ENCODE assay signal across 2 cellular contexts in genomic region chr5:168528521-168529360, GRCh38.
TF ChIP-seq lines count a peak whose summit lies in the region.

Gene FBLL1, plus strand, starts transcription at chr5:168529305. Its CDS starts 200 bp downstream, at chr5:168529505.

TF ChIP-seq in PFSK-1, 5 proteins besides CTCF, POLR2A, EP300 and RAD21 (continued from another document):
- peak; percentile 92 to 99 for TF ChIP-seq REST (IDR thresholded peaks at IDR 0.05; ENCODE audit: insufficient read depth in 1 of 2, low read depth in 2 of 2, low read length in 2 of 2)

TF ChIP-seq in HepG2, 621 proteins besides CTCF, POLR2A, EP300 and RAD21 (continues in another document):
- TF ChIP-seq ZNF800 (CRISPR knock-in tag; IDR thresholded peaks at IDR 0.05) (0 out of 2 replicates have a peak, but pooled peaks have one; percentile 27), SALL1 (CRISPR knock-in tag; IDR thresholded peaks at IDR 0.05) (peak; percentile 79), ZNF234 (CRISPR knock-in tag; conservative IDR thresholded peaks at IDR 0.05) (no peak), THAP7 (CRISPR knock-in tag; IDR thresholded peaks at IDR 0.05) (no peak), IKZF5 (CRISPR knock-in tag; IDR thresholded peaks at IDR 0.05) (peak; percentile 58; the same call in 1 of the 2 replicates), PAX8 (CRISPR knock-in tag; IDR thresholded peaks at IDR 0.05; ENCODE audit: borderline replicate concordance) (no peak), KAT8 (CRISPR knock-in tag; IDR thresholded peaks at IDR 0.05) (no peak), CC2D1A (CRISPR knock-in tag; IDR thresholded peaks at IDR 0.05) (no peak), MTA3 (CRISPR knock-in tag; IDR thresholded peaks at IDR 0.05) (no peak), ZNF232 (CRISPR knock-in tag; IDR thresholded peaks at IDR 0.05; ENCODE audit: borderline replicate concordance) (peak; percentile 75; the same call in 1 of the 2 replicates), ZNF30 (CRISPR knock-in tag; IDR thresholded peaks at IDR 0.05) (0 out of 2 replicates have a peak, but pooled peaks have one; percentile 27), SNAI1 (CRISPR knock-in tag; IDR thresholded peaks at IDR 0.05; ENCODE audit: borderline replicate concordance) (peak; percentile 85; the same call in 1 of the 2 replicates), ZNF441 (CRISPR knock-in tag; IDR thresholded peaks at IDR 0.05; ENCODE audit: borderline replicate concordance) (peak; percentile 77; the same call in 1 of the 2 replicates), PLRG1 (conservative IDR thresholded peaks at IDR 0.05) (no peak), HMG20B (CRISPR knock-in tag; conservative IDR thresholded peaks at IDR 0.05) (no peak), JUND (CRISPR knock-in tag; IDR thresholded peaks at IDR 0.05) (no peak), HOMEZ (CRISPR knock-in tag; IDR thresholded peaks at IDR 0.05; ENCODE audit: low read depth) (no peak), ZNF720 (CRISPR knock-in tag; IDR thresholded peaks at IDR 0.05) (no peak), HMGXB4 (CRISPR knock-in tag; IDR thresholded peaks at IDR 0.05; ENCODE audit: borderline replicate concordance in 1 of 2, low read depth in 1 of 2) (no peak), ZNF501 (CRISPR knock-in tag; IDR thresholded peaks at IDR 0.05) (0 out of 2 replicates have a peak, but pooled peaks have one; percentile 45), CEBPB (IDR thresholded peaks at IDR 0.05; ENCODE audit: borderline replicate concordance, low read depth, low read length) (peak; percentile 81), GABPB1 (CRISPR knock-in tag; IDR thresholded peaks at IDR 0.05) (peak; percentile 57), CENPX (CRISPR knock-in tag; IDR thresholded peaks at IDR 0.05) (no peak), ATF1 (CRISPR knock-in tag; IDR thresholded peaks at IDR 0.05) (no peak), ZNF557 (CRISPR knock-in tag; IDR thresholded peaks at IDR 0.05) (peak; percentile 80; the same call in 1 of the 2 replicates), ATF3 (CRISPR knock-in tag; IDR thresholded peaks at IDR 0.05) (no peak), ATF7-NPFF (CRISPR knock-in tag; IDR thresholded peaks at IDR 0.05; ENCODE audit: low read depth) (no peak), ZFY (CRISPR knock-in tag; IDR thresholded peaks at IDR 0.05) (no peak), ZSCAN30 (CRISPR knock-in tag; IDR thresholded peaks at IDR 0.05) (no peak), CENPT (CRISPR knock-in tag; IDR thresholded peaks at IDR 0.05; ENCODE audit: low read depth) (no peak), FOXJ3 (CRISPR knock-in tag; IDR thresholded peaks at IDR 0.05; ENCODE audit: borderline replicate concordance) (no peak), EHMT2 (IDR thresholded peaks at IDR 0.05; ENCODE audit: borderline replicate concordance, low read depth, low read length) (peak; percentile 94), ZBTB21 (CRISPR knock-in tag; IDR thresholded peaks at IDR 0.05) (no peak; the same call in 1 of the 2 replicates), GMEB1 (CRISPR knock-in tag; IDR thresholded peaks at IDR 0.05; ENCODE audit: borderline replicate concordance) (no peak), TERF1 (CRISPR knock-in tag; IDR thresholded peaks at IDR 0.05) (no peak), RAD51 (IDR thresholded peaks at IDR 0.05; ENCODE audit: borderline replicate concordance) (no peak), RFXAP (CRISPR knock-in tag; IDR thresholded peaks at IDR 0.05; ENCODE audit: borderline replicate concordance) (no peak), CENPBD1 (CRISPR knock-in tag; IDR thresholded peaks at IDR 0.05; ENCODE audit: borderline replicate concordance, low read depth) (no peak), CEBPG (CRISPR knock-in tag; IDR thresholded peaks at IDR 0.05) (peak; percentile 49), LRRFIP1 (CRISPR knock-in tag; conservative IDR thresholded peaks at IDR 0.05) (no peak), ZBTB4 (CRISPR knock-in tag; IDR thresholded peaks at IDR 0.05; ENCODE audit: borderline replicate concordance) (no peak), YEATS4 (CRISPR knock-in tag; IDR thresholded peaks at IDR 0.05; ENCODE audit: borderline replicate concordance) (no peak), MAF1 (CRISPR knock-in tag; IDR thresholded peaks at IDR 0.05; ENCODE audit: borderline replicate concordance) (no peak), ZNF773 (CRISPR knock-in tag; IDR thresholded peaks at IDR 0.05; ENCODE audit: borderline replicate concordance) (no peak), SMAD3 (CRISPR knock-in tag; IDR thresholded peaks at IDR 0.05) (peak; percentile 71; the same call in 1 of the 2 replicates), ZKSCAN5 (CRISPR knock-in tag; IDR thresholded peaks at IDR 0.05) (no peak)
